Comparison of ENCODE assay signal across 23 cellular contexts in genomic region chr20:20551409-20551808, GRCh38.
DNase-seq lines count a peak whose midpoint lies in the region; ATAC-seq and TF ChIP-seq lines count a peak whose summit lies in the region.
"Had no signal": no experiment of that assay in that cellular context is flagged by ENCODE, and none has a peak within 500 bp of the region (broad histone marks: within the 10 kb centered on the region; RNA-seq: fewer than 3 reads in every experiment).

No MANE protein-coding gene starts in this region.

- intact Hi-C loops in PC-3 (cut with micrococcal nuclease) = no loop called here

- H4K20me1 ChIP-seq in PC-3 (ENCODE audit: low read length) (no peaks in the 10 kb centered on the region), MM.1S (ENCODE audit: insufficient read depth, low read length) (no peaks in the 10 kb centered on the region)

- H3K4me2 ChIP-seq in PC-3 (ENCODE audit: low read length) (peak overlapping the region; percentile 27), MM.1S (ENCODE audit: low read depth, low read length) (no peak overlapping the region)

- POLR2A ChIA-PET in PC-3 (lab: Charles Lee; ENCODE audit: unreplicated experiment) = no interaction called here

- H3K4me1 Mint-ChIP-seq in progenitor cell of endocrine pancreas (ENCODE audit: low read depth) = peaks cover 63% of the 10 kb centered on the region
- H3K4me1 Mint-ChIP-seq: H9, nephron progenitor cell had no signal

- no peaks in the 10 kb centered on the region for H3K79me2 ChIP-seq in PC-3 (ENCODE audit: low read length)
- H3K79me2 ChIP-seq in MM.1S (ENCODE audit: low read length) = no peaks in the 10 kb centered on the region

- peaks cover 22% of the 10 kb centered on the region for H3K36me3 Mint-ChIP-seq in progenitor cell of endocrine pancreas (ENCODE audit: insufficient read depth)

- DNase-seq in NCI-H2029 (lab: John Stamatoyannopoulos, UW) (peak; percentile 12), NCI-H2029 treated with DMSO at 0.1 percent for 48 hours (lab: John Stamatoyannopoulos, UW) (no peak), NCI-H146 treated with DMSO at 0.1 percent for 48 hours (lab: John Stamatoyannopoulos, UW; ENCODE audit: unreplicated experiment) (peak; percentile 97), PC-3 (peak; percentile 38), progenitor cell of endocrine pancreas (ENCODE audit: low spot score, unreplicated experiment) (no peak), MM.1S (no peak), AG08396 (ENCODE audit: low spot score) (no peak)
- DNase-seq: activated CD4-positive, alpha-beta memory T cell treated with anti-CD3 and anti-CD28 coated beads for 36 hours; activated naive CD4-positive, alpha-beta T cell treated with anti-CD3 and anti-CD28 coated beads, Interleukin-2, amount 10 ng/mL, durations not matched to agents 7 days and 5 days; BE2C; effector memory CD8-positive, alpha-beta T cell; H9; midbrain; nephron progenitor cell; stimulated activated CD4-positive, alpha-beta T cell treated with anti-CD3 and anti-CD28 coated beads, Interleukin-2, amount 100 ng/mL, for 24 hours; stimulated activated naive CD4-positive, alpha-beta T cell treated with Interleukin-2 at 50 U/mL for 16 hours had no signal

- H3K9me3 ChIP-seq in PC-3 (ENCODE audit: low read length) (no peaks in the 10 kb centered on the region), MM.1S (replicated peaks; ENCODE audit: insufficient read depth, low read length) (no peaks in the 10 kb centered on the region)
- H3K9me3 ChIP-seq: ascending aorta, BE2C, tibial nerve had no signal

- H3F3A ChIP-seq in PC-3 (ENCODE audit: low read length, unreplicated experiment) = peaks cover 4% of the 10 kb centered on the region
- no peaks in the 10 kb centered on the region for H3F3A ChIP-seq in MM.1S (ENCODE audit: insufficient read depth, low read length)

- peak; percentile 34; the same call in 1 of the 2 replicates for ATAC-seq in PC-3
- ATAC-seq in GM21515 (IDR thresholded peaks at IDR 0.05; ENCODE audit: unreplicated experiment) = no peak
- ATAC-seq: effector memory CD8-positive, alpha-beta T cell; GM12878; left lobe of liver; Right ventricle myocardium inferior had no signal

- H3K4me3 Mint-ChIP-seq in progenitor cell of endocrine pancreas (ENCODE audit: low read depth) = peak overlapping the region; percentile 21
- H3K4me3 Mint-ChIP-seq: activated CD4-positive, alpha-beta memory T cell treated with anti-CD3 and anti-CD28 coated beads for 36 hours; activated naive CD4-positive, alpha-beta T cell treated with anti-CD3 and anti-CD28 coated beads, Interleukin-2, amount 10 ng/mL, durations not matched to agents 7 days and 5 days; effector memory CD8-positive, alpha-beta T cell; H9; nephron progenitor cell had no signal

- peak overlapping the region; percentile 95 for H3K27ac ChIP-seq in PC-3 (ENCODE audit: low read length)
- H3K27ac ChIP-seq in MM.1S (ENCODE audit: low read length) = no peak overlapping the region
- H3K27ac ChIP-seq: 22Rv1, ascending aorta, tibial nerve had no signal

- peaks cover 7% of the 10 kb centered on the region for H3K9me3 Mint-ChIP-seq in progenitor cell of endocrine pancreas (ENCODE audit: low read depth)
- H3K9me3 Mint-ChIP-seq: activated CD4-positive, alpha-beta memory T cell treated with anti-CD3 and anti-CD28 coated beads for 36 hours; effector memory CD8-positive, alpha-beta T cell had no signal

- H3K4me1 ChIP-seq in PC-3 (ENCODE audit: insufficient read depth, low read length) = peaks cover 53% of the 10 kb centered on the region
- no peaks in the 10 kb centered on the region for H3K4me1 ChIP-seq in MM.1S (ENCODE audit: low read length)
- H3K4me1 ChIP-seq: ascending aorta, tibial nerve had no signal

- CTCF ChIA-PET in PC-3 (lab: Charles Lee) = no interaction called here

- no peaks in the 10 kb centered on the region for H3K9me2 ChIP-seq in PC-3 (replicated peaks; ENCODE audit: low read length)
- no peaks in the 10 kb centered on the region for H3K9me2 ChIP-seq in MM.1S (replicated peaks; ENCODE audit: insufficient read depth, low read length)

- H3K4me3 ChIP-seq in PC-3 (ENCODE audit: low read length) (no peak overlapping the region), MM.1S (ENCODE audit: low read length) (no peak overlapping the region)
- H3K4me3 ChIP-seq: ascending aorta, GM12878, tibial nerve had no signal

- no TSS peak for BruUV-seq in PC-3 (replicated peaks; lab: Mats Ljungman, UMichigan)

- no peak overlapping the region for H3K9ac ChIP-seq in PC-3 (ENCODE audit: low read length)
- H3K9ac ChIP-seq in MM.1S (ENCODE audit: low read length) = no peak overlapping the region

- peak overlapping the region; percentile 78 for H3K27ac Mint-ChIP-seq in progenitor cell of endocrine pancreas
- H3K27ac Mint-ChIP-seq: activated CD4-positive, alpha-beta memory T cell treated with anti-CD3 and anti-CD28 coated beads for 36 hours; activated naive CD4-positive, alpha-beta T cell treated with anti-CD3 and anti-CD28 coated beads, Interleukin-2, amount 10 ng/mL, durations not matched to agents 7 days and 5 days; effector memory CD8-positive, alpha-beta T cell; H9; nephron progenitor cell had no signal

- no peaks in the 10 kb centered on the region for H3K27me3 ChIP-seq in PC-3 (ENCODE audit: low read length)
- H3K27me3 ChIP-seq in MM.1S (replicated peaks; ENCODE audit: insufficient read depth, low read length) = no peaks in the 10 kb centered on the region
- H3K27me3 ChIP-seq: ascending aorta, BE2C, tibial nerve had no signal

- H3K27me3 Mint-ChIP-seq in progenitor cell of endocrine pancreas = no peaks in the 10 kb centered on the region
- H3K27me3 Mint-ChIP-seq: activated CD4-positive, alpha-beta memory T cell treated with anti-CD3 and anti-CD28 coated beads for 36 hours; activated naive CD4-positive, alpha-beta T cell treated with anti-CD3 and anti-CD28 coated beads, Interleukin-2, amount 10 ng/mL, durations not matched to agents 7 days and 5 days; effector memory CD8-positive, alpha-beta T cell had no signal

- TF ChIP-seq CTCF in PC-3 (conservative IDR thresholded peaks at IDR 0.05; ENCODE audit: low read depth, low read length) (no peak), progenitor cell of endocrine pancreas (IDR thresholded peaks at IDR 0.05; ENCODE audit: unreplicated experiment) (no peak), MM.1S (IDR thresholded peaks at IDR 0.05; ENCODE audit: low read length) (no peak)

- H2AFZ ChIP-seq in PC-3 (ENCODE audit: low read length) = no peak overlapping the region
- H2AFZ ChIP-seq in MM.1S (ENCODE audit: low read length) = no peak overlapping the region

- H3K36me3 ChIP-seq in PC-3 (ENCODE audit: low read depth, low read length) (no peaks in the 10 kb centered on the region), MM.1S (replicated peaks; ENCODE audit: insufficient read depth, low read length) (no peaks in the 10 kb centered on the region)
- H3K36me3 ChIP-seq: BE2C had no signal

Comparison
In these comparisons a context has a peak if more than half of its experiments do, and no peak if none do; other contexts are left out.
1. DNase-seq: peak in NCI-H2029 (single experiment), NCI-H146 treated with DMSO at 0.1 percent for 48 hours (single experiment) and PC-3 (single experiment); none in NCI-H2029 treated with DMSO at 0.1 percent for 48 hours (single experiment), progenitor cell of endocrine pancreas (single experiment), MM.1S (single experiment) and AG08396 (single experiment).